Comparison of ENCODE assay signal across 17 cellular contexts in genomic region chr1:209241481-209241880, GRCh38.
"Had no signal": no experiment of that assay in that cellular context is flagged by ENCODE, and none has a peak within 500 bp of the region (broad histone marks: within the 10 kb centered on the region; RNA-seq: fewer than 3 reads in every experiment).

No MANE protein-coding gene starts in this region.

- H3K27me3 ChIP-seq: ascending aorta, transverse colon had no signal

- ATAC-seq: activated CD8-positive, alpha-beta memory T cell treated with anti-CD3 and anti-CD28 coated beads, Interleukin-2, amount 10 ng/mL, durations not matched to agents 7 days and 5 days; natural killer cell; right cardiac atrium had no signal

- H3K4me1 Mint-ChIP-seq: activated CD8-positive, alpha-beta memory T cell treated with anti-CD3 and anti-CD28 coated beads, Interleukin-2, amount 10 ng/mL, durations not matched to agents 7 days and 5 days; activated naive CD8-positive, alpha-beta T cell treated with anti-CD3 and anti-CD28 coated beads for 36 hours; natural killer cell had no signal

- DNase-seq: activated CD4-positive, alpha-beta T cell treated with anti-CD3 and anti-CD28 coated beads for 1 hour; activated CD4-positive, alpha-beta T cell treated with anti-CD3 and anti-CD28 coated beads, Interleukin-2, amount 50 U/mL, for 48 hours; activated CD8-positive, alpha-beta memory T cell treated with anti-CD3 and anti-CD28 coated beads, Interleukin-2, amount 10 ng/mL, durations not matched to agents 7 days and 5 days; activated gamma-delta T cell treated with Interleukin-2 at 50 U/mL for 16 hours; activated naive CD8-positive, alpha-beta T cell treated with anti-CD3 and anti-CD28 coated beads for 36 hours; activated T-cell treated with anti-CD3 and anti-CD28 coated beads, Interleukin-2, amount 50 U/mL, for 48 hours; dorsolateral prefrontal cortex; esophagus squamous epithelium; natural killer cell; posterior cingulate gyrus; right cardiac atrium; stimulated activated naive CD4-positive, alpha-beta T cell; substantia nigra; T-helper 9 cell; transverse colon had no signal

- H3K27ac Mint-ChIP-seq: activated CD8-positive, alpha-beta memory T cell treated with anti-CD3 and anti-CD28 coated beads, Interleukin-2, amount 10 ng/mL, durations not matched to agents 7 days and 5 days; activated naive CD8-positive, alpha-beta T cell treated with anti-CD3 and anti-CD28 coated beads for 36 hours; natural killer cell had no signal

- H3K9me3 ChIP-seq: ascending aorta, esophagus squamous epithelium, transverse colon had no signal

- H3K27me3 Mint-ChIP-seq: activated CD8-positive, alpha-beta memory T cell treated with anti-CD3 and anti-CD28 coated beads, Interleukin-2, amount 10 ng/mL, durations not matched to agents 7 days and 5 days; activated naive CD8-positive, alpha-beta T cell treated with anti-CD3 and anti-CD28 coated beads for 36 hours had no signal

- H3K27ac ChIP-seq: ascending aorta, dorsolateral prefrontal cortex, esophagus squamous epithelium, transverse colon had no signal

- H3K4me3 Mint-ChIP-seq: activated CD8-positive, alpha-beta memory T cell treated with anti-CD3 and anti-CD28 coated beads, Interleukin-2, amount 10 ng/mL, durations not matched to agents 7 days and 5 days; activated naive CD8-positive, alpha-beta T cell treated with anti-CD3 and anti-CD28 coated beads for 36 hours; natural killer cell had no signal

- H3K4me1 ChIP-seq: ascending aorta, esophagus squamous epithelium, transverse colon had no signal

- H3K9me3 Mint-ChIP-seq: activated naive CD8-positive, alpha-beta T cell treated with anti-CD3 and anti-CD28 coated beads for 36 hours; natural killer cell had no signal

- H3K36me3 Mint-ChIP-seq: activated CD8-positive, alpha-beta memory T cell treated with anti-CD3 and anti-CD28 coated beads, Interleukin-2, amount 10 ng/mL, durations not matched to agents 7 days and 5 days; activated naive CD8-positive, alpha-beta T cell treated with anti-CD3 and anti-CD28 coated beads for 36 hours; natural killer cell had no signal

- H3K36me3 ChIP-seq: ascending aorta, esophagus squamous epithelium, transverse colon had no signal

- H3K4me3 ChIP-seq: ascending aorta, dorsolateral prefrontal cortex, esophagus squamous epithelium, lung, transverse colon had no signal
